9 cellular contexts compared by ENCODE assay signal in genomic region chr15:77160562-77161481, GRCh38.
DNase-seq lines count a peak whose midpoint lies in the region; ATAC-seq, FAIRE-seq and TF ChIP-seq lines count a peak whose summit lies in the region.
"Had no signal": no experiment of that assay in that cellular context is flagged by ENCODE, and none has a peak within 500 bp of the region (broad histone marks: within the 10 kb centered on the region; RNA-seq: fewer than 3 reads in every experiment).

No MANE protein-coding gene starts in this region.

- peak overlapping the region; percentile 71 for H3K4me2 ChIP-seq in Loucy (ENCODE audit: low read depth, low read length, poor library complexity, severe bottlenecking)

- H3K27ac ChIP-seq in dorsolateral prefrontal cortex: no peak overlapping the region
- H3K27ac ChIP-seq: SJCRH30 had no signal

- H3K79me2 ChIP-seq in Loucy (ENCODE audit: insufficient read depth, low read length): no peaks in the 10 kb centered on the region

- H3K36me3 ChIP-seq in Loucy (ENCODE audit: insufficient read depth, low read length): peaks cover 5% of the 10 kb centered on the region; the same call in 1 of the 2 replicates

- peak; percentile 49 for ATAC-seq in central memory CD8-positive, alpha-beta T cell (replicated peaks; ENCODE audit: extremely low read depth, poor library complexity, severe bottlenecking)
- no peak for ATAC-seq in GM21367 (IDR thresholded peaks at IDR 0.05; ENCODE audit: unreplicated experiment)

- H3K9me3 Mint-ChIP-seq in central memory CD8-positive, alpha-beta T cell: no peaks in the 10 kb centered on the region
- no peaks in the 10 kb centered on the region for H3K9me3 Mint-ChIP-seq in osteocyte (ENCODE audit: unreplicated experiment)
- H3K9me3 Mint-ChIP-seq: activated T-helper 2 cell treated with anti-CD3 and anti-CD28 coated beads, Interferon-gamma antibody, Interleukin-2, Interleukin-4, amounts not matched to agents 10 μg/mL and 5 μg/mL and 100 μg/mL, durations not matched to agents 14 hours and 24 hours and 36 hours had no signal

- peaks cover 16% of the 10 kb centered on the region for H3K4me1 ChIP-seq in Loucy (ENCODE audit: insufficient read depth, low read length, poor library complexity, severe bottlenecking)
- H3K4me1 ChIP-seq: SJCRH30 had no signal

- FAIRE-seq in GM19239 (lab: Jason Lieb, UNC): peak; percentile 45

- H2AFZ ChIP-seq in Loucy (ENCODE audit: low read length): no peak overlapping the region

- no peaks in the 10 kb centered on the region for H4K20me1 ChIP-seq in Loucy (ENCODE audit: insufficient read depth, low read length, poor library complexity, severe bottlenecking)

- H3K9me2 ChIP-seq in Loucy (replicated peaks; ENCODE audit: low read depth, low read length): no peaks in the 10 kb centered on the region

- H3K27ac Mint-ChIP-seq in central memory CD8-positive, alpha-beta T cell (ENCODE audit: low read depth): peak overlapping the region; percentile 85
- H3K27ac Mint-ChIP-seq in osteocyte (ENCODE audit: unreplicated experiment): peak overlapping the region; percentile 37
- H3K27ac Mint-ChIP-seq: activated T-helper 2 cell treated with anti-CD3 and anti-CD28 coated beads, Interferon-gamma antibody, Interleukin-2, Interleukin-4, amounts not matched to agents 10 μg/mL and 5 μg/mL and 100 μg/mL, durations not matched to agents 14 hours and 24 hours and 36 hours had no signal

- H3K4me3 ChIP-seq in Loucy (ENCODE audit: low read length, poor library complexity, severe bottlenecking) (peak overlapping the region; percentile 56), dorsolateral prefrontal cortex (no peak overlapping the region)
- H3K4me3 ChIP-seq: SJCRH30 had no signal

- DNase-seq in GM19239 (ENCODE audit: insufficient read length, low spot score): no peak
- no peak for DNase-seq in central memory CD8-positive, alpha-beta T cell (ENCODE audit: low spot score in 2 of 2)
- DNase-seq in osteocyte (ENCODE audit: extremely low spot score, unreplicated experiment): no peak
- no peak for DNase-seq in dorsolateral prefrontal cortex
- no peak for DNase-seq in NCI-H1105 treated with DMSO at 0.1 percent for 48 hours (lab: John Stamatoyannopoulos, UW)
- DNase-seq: SJCRH30 had no signal

- H3K27me3 ChIP-seq in Loucy (ENCODE audit: insufficient read depth, low read length, poor library complexity, severe bottlenecking): no peaks in the 10 kb centered on the region
- H3K27me3 ChIP-seq in dorsolateral prefrontal cortex: no peaks in the 10 kb centered on the region
- H3K27me3 ChIP-seq: SJCRH30 had no signal

- H3K36me3 Mint-ChIP-seq in central memory CD8-positive, alpha-beta T cell (ENCODE audit: insufficient read depth): peaks cover 5% of the 10 kb centered on the region
- peaks cover 36% of the 10 kb centered on the region for H3K36me3 Mint-ChIP-seq in osteocyte (ENCODE audit: unreplicated experiment)

- H3K9me3 ChIP-seq in Loucy (ENCODE audit: insufficient read depth, low read depth, low read length): no peaks in the 10 kb centered on the region
- H3K9me3 ChIP-seq: SJCRH30 had no signal

- peak overlapping the region; percentile 27 for H3K4me3 Mint-ChIP-seq in central memory CD8-positive, alpha-beta T cell
- H3K4me3 Mint-ChIP-seq in osteocyte (ENCODE audit: unreplicated experiment): no peak overlapping the region

- H3K27me3 Mint-ChIP-seq in central memory CD8-positive, alpha-beta T cell: no peaks in the 10 kb centered on the region
- H3K27me3 Mint-ChIP-seq in osteocyte (ENCODE audit: unreplicated experiment): no peaks in the 10 kb centered on the region

- peak overlapping the region; percentile 42 for H3K9ac ChIP-seq in Loucy (ENCODE audit: low read depth, low read length, poor library complexity, severe bottlenecking)

- H3F3A ChIP-seq in Loucy (ENCODE audit: low read depth): no peaks in the 10 kb centered on the region

- intact Hi-C loops in dorsolateral prefrontal cortex (cut with DNase I): no loop called here

- TF ChIP-seq CTCF in Loucy (conservative IDR thresholded peaks at IDR 0.05; ENCODE audit: low read length): no peak
- no peak for TF ChIP-seq CTCF in osteocyte (IDR thresholded peaks at IDR 0.05)
- no peak for TF ChIP-seq CTCF in dorsolateral prefrontal cortex (IDR thresholded peaks at IDR 0.05 in 54 of 56, conservative IDR thresholded peaks at IDR 0.05 in 2 of 56; ENCODE audit: low read depth in 1 of 56, partially characterized antibody in 56 of 56)

- H3K4me1 Mint-ChIP-seq in central memory CD8-positive, alpha-beta T cell: peaks cover 21% of the 10 kb centered on the region
- peaks cover 10% of the 10 kb centered on the region for H3K4me1 Mint-ChIP-seq in osteocyte (ENCODE audit: unreplicated experiment)
